In the genomic region with DNA sequence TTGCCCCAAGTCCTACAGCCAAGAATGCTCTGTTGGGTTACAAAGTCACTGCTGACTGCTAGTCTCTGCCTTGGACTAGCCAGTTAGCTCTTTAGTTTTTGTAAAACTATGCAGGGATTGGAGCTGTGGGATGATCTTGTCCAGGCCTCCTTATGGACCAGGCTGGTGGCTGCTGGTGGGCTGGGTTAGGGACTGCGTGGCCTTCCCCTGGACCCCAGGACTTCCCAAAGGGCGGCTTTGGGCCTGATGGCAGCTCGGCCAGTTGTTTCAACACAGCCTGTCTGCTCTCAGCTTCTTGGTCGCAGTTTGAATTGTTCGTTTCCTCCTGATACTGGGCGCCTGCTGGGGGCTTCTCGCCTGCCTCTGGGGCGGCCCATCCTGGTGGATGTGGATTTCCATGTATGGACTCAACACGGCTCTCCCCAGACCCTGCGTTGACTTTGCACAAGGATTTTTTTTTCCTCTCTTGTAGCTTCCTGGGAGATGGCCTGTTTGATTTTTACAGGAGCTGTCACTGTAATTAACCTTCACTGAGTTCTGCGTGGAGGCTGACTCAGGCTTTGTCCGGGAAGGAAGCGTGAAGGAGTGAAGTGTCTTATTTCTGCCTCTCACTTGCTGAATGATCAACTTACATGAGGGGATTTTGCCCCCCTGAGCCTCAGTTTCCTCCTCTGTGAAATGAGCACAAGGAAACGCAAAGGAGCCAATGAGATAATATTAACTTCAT, we compare ENCODE assay signal across 23 cellular contexts.
DNase-seq lines count a peak whose midpoint lies in the region; ATAC-seq and TF ChIP-seq lines count a peak whose summit lies in the region.
"Had no signal": no experiment of that assay in that cellular context is flagged by ENCODE, and none has a peak within 500 bp of the region (broad histone marks: within the 10 kb centered on the region; RNA-seq: fewer than 3 reads in every experiment).

No MANE protein-coding gene starts in this region.

- H3K4me1 ChIP-seq in BLaER1, result peaks cover 37% of the 10 kb centered on the region
- no peaks in the 10 kb centered on the region for H3K4me1 ChIP-seq in RWPE2 (ENCODE audit: insufficient read depth, poor library complexity, severe bottlenecking)
- H3K4me1 ChIP-seq in mesodermal cell (ENCODE audit: control insufficient read depth, insufficient read depth, low read length, poor library complexity, severe bottlenecking), result no peaks in the 10 kb centered on the region
- peaks cover 0 to 91% (median 74%) of the 10 kb centered on the region in 4 donors for H3K4me1 ChIP-seq in sigmoid colon
- H3K4me1 ChIP-seq: parathyroid adenoma, SJSA1, tibial nerve had no signal

- H3K9me3 ChIP-seq in BLaER1 (no peaks in the 10 kb centered on the region), RWPE2 (ENCODE audit: severe bottlenecking) (no peaks in the 10 kb centered on the region), mesodermal cell (ENCODE audit: control insufficient read depth, low read length) (no peaks in the 10 kb centered on the region), sigmoid colon (no peaks in the 10 kb centered on the region)
- H3K9me3 ChIP-seq: tibial nerve had no signal

- no peak for TF ChIP-seq POLR2A in sigmoid colon (IDR thresholded peaks at IDR 0.05)

- ATAC-seq in RWPE2 (ENCODE audit: low read depth) (no peak), HG03521 (IDR thresholded peaks at IDR 0.05; ENCODE audit: unreplicated experiment) (no peak)
- ATAC-seq: activated CD4-positive, CD25-positive, alpha-beta regulatory T cell treated with anti-CD3 and anti-CD28 coated beads, Interleukin-2, amount 50 U/mL, for 24 hours; effector memory CD8-positive, alpha-beta T cell; K562; natural killer cell; stimulated activated naive CD8-positive, alpha-beta T cell treated with anti-CD3 and anti-CD28 coated beads, Interleukin-15, amount 100 ng/mL, for 72 hours had no signal

- H3K27ac ChIP-seq in BLaER1 (no peak overlapping the region), RWPE2 (ENCODE audit: poor library complexity, severe bottlenecking) (no peak overlapping the region), mesodermal cell (ENCODE audit: low read depth, low read length, severe bottlenecking) (peak overlapping the region; percentile 41), sigmoid colon (peak overlapping the region; percentile 58 to 90 (median 84))
- H3K27ac ChIP-seq: coronary artery, parathyroid adenoma, SJSA1, tibial nerve had no signal

- no peak for TF ChIP-seq EP300 in sigmoid colon (IDR thresholded peaks at IDR 0.05)

- intact Hi-C loops in sigmoid colon (cut with DNase I), result no loop called here

- H3K4me2 ChIP-seq in BLaER1, result peak overlapping the region; percentile 79

- H4K20me1 ChIP-seq in BLaER1, result no peaks in the 10 kb centered on the region

- WGBS in mesodermal cell (ENCODE audit: insufficient coverage in 2 of 2), 2 experiments, result 82 to 88% methylated on average over 12 to 13 of the region's 14 CpGs
- 82 to 86% methylated on average over 14 of the region's 14 CpGs for WGBS in sigmoid colon, 2 donors

- no peaks in the 10 kb centered on the region for H3K36me3 ChIP-seq in BLaER1
- no peaks in the 10 kb centered on the region for H3K36me3 ChIP-seq in RWPE2 (ENCODE audit: low read depth)
- H3K36me3 ChIP-seq in mesodermal cell (ENCODE audit: control insufficient read depth, insufficient read depth, low read length), result no peaks in the 10 kb centered on the region
- no peaks in the 10 kb centered on the region for H3K36me3 ChIP-seq in sigmoid colon
- H3K36me3 ChIP-seq: SJSA1, tibial nerve had no signal

- H3K27me3 ChIP-seq in BLaER1 (no peaks in the 10 kb centered on the region), RWPE2 (ENCODE audit: insufficient read depth, poor library complexity, severe bottlenecking) (no peaks in the 10 kb centered on the region), sigmoid colon (no peaks in the 10 kb centered on the region)
- H3K27me3 ChIP-seq: tibial nerve had no signal

- DNase-seq in RWPE2 (ENCODE audit: low spot score) (peak; percentile 43), sigmoid colon (peak; percentile 72), NCI-H2029 treated with DMSO at 0.1 percent for 48 hours (lab: John Stamatoyannopoulos, UW) (no peak), NCI-H526 (lab: John Stamatoyannopoulos, UW) (no peak)
- DNase-seq: activated CD4-positive, alpha-beta memory T cell treated with anti-CD3 and anti-CD28 coated beads, Interleukin-2, amount 10 ng/mL, durations not matched to agents 7 days and 5 days; activated CD8-positive, alpha-beta memory T cell treated with anti-CD3 and anti-CD28 coated beads, Interleukin-2, amount 50 U/mL, for 48 hours; Calu3; effector memory CD8-positive, alpha-beta T cell; left colon; natural killer cell; NCI-H1105; NCI-H187 treated with DMSO at 0.1 percent for 48 hours; stimulated activated naive CD8-positive, alpha-beta T cell treated with anti-CD3 and anti-CD28 coated beads, Interleukin-15, amount 100 ng/mL, for 72 hours; T-helper 1 cell had no signal

- no peak overlapping the region for H3K4me3 ChIP-seq in BLaER1
- H3K4me3 ChIP-seq in RWPE2 (ENCODE audit: severe bottlenecking), result no peak overlapping the region
- H3K4me3 ChIP-seq in mesodermal cell (ENCODE audit: extremely low read depth, insufficient read depth, low read length, poor library complexity, severe bottlenecking), result no peak overlapping the region
- H3K4me3 ChIP-seq in sigmoid colon, result no peak overlapping the region
- H3K4me3 ChIP-seq: coronary artery, K562, SJSA1, tibial nerve had no signal

- no peak for TF ChIP-seq CTCF in RWPE2 (IDR thresholded peaks at IDR 0.05; ENCODE audit: poor library complexity, severe bottlenecking)
- no peak for TF ChIP-seq CTCF in sigmoid colon (IDR thresholded peaks at IDR 0.05)

- H3K9ac ChIP-seq in BLaER1, result no peak overlapping the region
- H3K9ac ChIP-seq: parathyroid adenoma had no signal

Comparison
In these comparisons a context has a peak if more than half of its experiments do, and no peak if none do; other contexts are left out.
1. H3K27ac ChIP-seq: peak in mesodermal cell (single experiment) and sigmoid colon (4 of 4); none in BLaER1 (single experiment) and RWPE2 (single experiment).
2. DNase-seq: peak in RWPE2 (single experiment) and sigmoid colon (single experiment); none in NCI-H2029 treated with DMSO at 0.1 percent for 48 hours (single experiment) and NCI-H526 (0 of 2).